13 cellular contexts compared by ENCODE assay signal in the genomic region with DNA sequence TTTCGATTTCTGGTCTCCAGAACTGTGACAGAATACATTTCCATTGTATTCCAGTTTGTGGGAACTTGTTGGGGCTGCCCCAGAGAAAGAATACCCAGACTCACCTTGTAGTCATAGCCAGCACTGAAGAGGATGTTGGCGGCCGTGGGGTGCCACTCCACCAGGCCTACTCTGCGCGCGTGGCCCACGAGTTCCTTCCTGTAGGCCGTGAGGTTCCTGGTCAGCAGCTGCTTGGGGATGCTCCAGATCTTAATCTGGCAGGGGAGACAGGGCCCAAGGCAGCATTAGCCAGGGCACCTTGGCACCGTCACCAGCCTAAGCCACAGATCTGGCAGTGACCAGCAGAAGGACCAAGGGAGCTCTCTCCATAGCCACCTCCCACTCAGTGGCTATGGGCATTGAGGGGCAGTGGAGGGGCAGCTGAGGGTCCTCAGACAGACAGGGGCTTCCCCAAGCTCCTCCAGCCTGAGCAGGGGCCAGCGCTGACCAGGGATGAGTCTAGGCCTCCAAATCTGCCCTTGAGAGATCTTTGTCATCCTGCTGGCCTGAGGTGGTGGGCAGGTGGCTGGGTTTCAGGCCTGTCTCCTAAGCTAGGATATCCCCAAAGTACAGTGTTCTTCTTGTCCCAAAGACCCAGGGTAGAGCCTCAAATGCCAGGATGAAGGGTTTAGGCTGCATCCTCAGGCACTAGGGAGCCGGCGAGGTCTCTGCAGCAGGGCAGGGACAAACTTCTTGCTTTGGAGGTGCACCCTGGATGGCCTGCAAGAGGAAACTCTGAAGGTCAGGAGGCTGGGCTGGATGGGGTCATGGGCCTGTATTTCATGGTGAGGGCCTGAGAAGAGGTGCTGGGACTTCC.
"Had no signal": no experiment of that assay in that cellular context is flagged by ENCODE, and none has a peak within 500 bp of the region (broad histone marks: within the 10 kb centered on the region; RNA-seq: fewer than 3 reads in every experiment).

No MANE protein-coding gene starts in this region.

- DNase-seq: activated CD4-positive, alpha-beta memory T cell treated with anti-CD3 and anti-CD28 coated beads for 36 hours; activated CD8-positive, alpha-beta memory T cell treated with anti-CD3 and anti-CD28 coated beads, Interleukin-2, amount 50 U/mL, for 4 hours; activated naive CD4-positive, alpha-beta T cell treated with anti-CD3 and anti-CD28 coated beads, Interleukin-2, amount 50 U/mL, for 16 hours; amniotic stem cell; brain microvascular endothelial cell; foreskin keratinocyte; stimulated activated CD4-positive, alpha-beta T cell treated with anti-CD3 and anti-CD28 coated beads, Interleukin-12 subunit alpha, Interleukin-12 subunit beta, amount 100 ng/mL, for 4 hours; stimulated activated naive CD4-positive, alpha-beta T cell treated with Interleukin-2 at 50 U/mL for 16 hours had no signal

- H3K4me1 ChIP-seq: foreskin keratinocyte had no signal

- H3K4me3 ChIP-seq: upper lobe of left lung had no signal

- H3K4me3 Mint-ChIP-seq: activated CD4-positive, alpha-beta memory T cell treated with anti-CD3 and anti-CD28 coated beads for 36 hours; activated T-helper 1 cell treated with anti-CD3 and anti-CD28 coated beads, Interleukin-12 subunit alpha, Interleukin-12 subunit beta, Interleukin-2, Interleukin-4 antibody, amounts not matched to agents 30 ng/mL and 10 ng/mL and 1 ng/mL, durations not matched to agents 14 hours and 24 hours and 36 hours; nephron; T-helper 1 cell treated with Interleukin-12 subunit alpha and Interleukin-12 subunit beta and Interleukin-4 antibody, amounts not matched to agents 30 μg/mL and 1 μg/mL, for 36 hours had no signal

- H3K27ac Mint-ChIP-seq: activated CD4-positive, alpha-beta memory T cell treated with anti-CD3 and anti-CD28 coated beads for 36 hours; activated T-helper 1 cell treated with anti-CD3 and anti-CD28 coated beads, Interleukin-12 subunit alpha, Interleukin-12 subunit beta, Interleukin-2, Interleukin-4 antibody, amounts not matched to agents 30 ng/mL and 10 ng/mL and 1 ng/mL, durations not matched to agents 14 hours and 24 hours and 36 hours; nephron; T-helper 1 cell treated with Interleukin-12 subunit alpha and Interleukin-12 subunit beta and Interleukin-4 antibody, amounts not matched to agents 30 μg/mL and 1 μg/mL, for 36 hours had no signal

- ATAC-seq: activated CD4-positive, CD25-positive, alpha-beta regulatory T cell treated with anti-CD3 and anti-CD28 coated beads, Interleukin-2, amount 50 U/mL, for 24 hours; foreskin keratinocyte had no signal

- H3K27me3 Mint-ChIP-seq: activated CD4-positive, alpha-beta memory T cell treated with anti-CD3 and anti-CD28 coated beads for 36 hours had no signal

- H3K36me3 ChIP-seq: brain microvascular endothelial cell had no signal

- H3K27ac ChIP-seq: brain microvascular endothelial cell, foreskin keratinocyte, upper lobe of left lung had no signal

- H3K9me3 ChIP-seq: upper lobe of left lung had no signal

- H3K36me3 Mint-ChIP-seq: activated CD4-positive, alpha-beta memory T cell treated with anti-CD3 and anti-CD28 coated beads for 36 hours had no signal

- H3K4me1 Mint-ChIP-seq: nephron had no signal

- H3K27me3 ChIP-seq: brain microvascular endothelial cell, foreskin keratinocyte, upper lobe of left lung had no signal

- H3K9me3 Mint-ChIP-seq: activated CD4-positive, alpha-beta memory T cell treated with anti-CD3 and anti-CD28 coated beads for 36 hours; activated T-helper 1 cell treated with anti-CD3 and anti-CD28 coated beads, Interleukin-12 subunit alpha, Interleukin-12 subunit beta, Interleukin-2, Interleukin-4 antibody, amounts not matched to agents 30 ng/mL and 10 ng/mL and 1 ng/mL, durations not matched to agents 14 hours and 24 hours and 36 hours; nephron; T-helper 1 cell treated with Interleukin-12 subunit alpha and Interleukin-12 subunit beta and Interleukin-4 antibody, amounts not matched to agents 30 μg/mL and 1 μg/mL, for 36 hours had no signal
